30 cellular contexts compared by ENCODE assay signal in the genomic region with DNA sequence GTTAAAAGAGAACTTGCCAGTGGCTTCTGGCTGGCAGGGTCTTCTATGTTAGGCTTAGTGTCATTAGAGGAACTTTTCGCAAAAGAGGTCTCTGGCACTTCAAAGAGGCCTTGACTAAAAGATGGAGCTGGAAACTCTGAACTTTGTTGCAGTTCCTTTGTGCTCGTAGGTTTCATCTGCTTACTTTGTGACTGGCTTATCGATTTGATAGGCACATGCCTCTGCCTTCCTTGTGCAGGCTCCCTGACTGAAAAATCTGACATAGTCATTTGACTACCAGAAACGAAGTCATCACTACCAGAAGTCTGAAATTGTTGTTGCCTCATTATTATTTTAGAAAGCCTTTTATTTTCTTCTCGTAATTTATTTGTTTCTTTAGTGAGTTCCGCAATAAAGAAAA.
"Had no signal": no experiment of that assay in that cellular context is flagged by ENCODE, and none has a peak within 500 bp of the region (broad histone marks: within the 10 kb centered on the region; RNA-seq: fewer than 3 reads in every experiment).

No MANE protein-coding gene starts in this region.

- H3K27ac Mint-ChIP-seq: neural progenitor cell, progenitor cell of endocrine pancreas had no signal

- H3K9me3 Mint-ChIP-seq: central memory CD8-positive, alpha-beta T cell; naive thymus-derived CD4-positive, alpha-beta T cell; neural progenitor cell had no signal

- H3K27ac ChIP-seq: breast epithelium, colonic mucosa, esophagus muscularis mucosa, neural progenitor cell, sigmoid colon, thyroid gland, upper lobe of right lung, WERI-Rb-1 had no signal

- H3K4me1 Mint-ChIP-seq: central memory CD8-positive, alpha-beta T cell; neural progenitor cell had no signal

- DNase-seq: activated CD4-positive, alpha-beta T cell treated with anti-CD3 and anti-CD28 coated beads for 1 hour; activated CD4-positive, alpha-beta T cell treated with anti-CD3 and anti-CD28 coated beads, Interleukin-2, amount 50 U/mL, for 4 hours; activated CD8-positive, alpha-beta memory T cell treated with anti-CD3 and anti-CD28 coated beads for 24 hours; activated CD8-positive, alpha-beta memory T cell treated with anti-CD3 and anti-CD28 coated beads, Interleukin-2, amount 50 U/mL, for 4 hours; activated effector memory CD4-positive, alpha-beta T cell treated with anti-CD3 and anti-CD28 coated beads, Interleukin-2, amount 50 U/mL, for 16 hours; amniotic stem cell; colonic mucosa; hippocampal formation; kidney glomerular epithelial cell; left lung; naive thymus-derived CD4-positive, alpha-beta T cell; retina; sigmoid colon; stimulated activated CD4-positive, alpha-beta T cell treated with anti-CD3 and anti-CD28 coated beads, Interleukin-2, amount 100 ng/mL, for 48 hours; stimulated activated CD8-positive, alpha-beta memory T cell treated with anti-CD3 and anti-CD28 coated beads, Interleukin-4, amount 100 ng/mL, for 48 hours; stimulated activated naive CD4-positive, alpha-beta T cell treated with Interleukin-2 at 50 U/mL for 16 hours; substantia nigra; T-helper 1 cell; thyroid gland; upper lobe of right lung; WERI-Rb-1 had no signal

- H3K36me3 ChIP-seq: breast epithelium, colonic mucosa, WERI-Rb-1 had no signal

- ATAC-seq: left lung; naive thymus-derived CD4-positive, alpha-beta T cell; upper lobe of right lung had no signal

- H3K36me3 Mint-ChIP-seq: activated naive CD8-positive, alpha-beta T cell had no signal

- H3K4me2 ChIP-seq: neural progenitor cell had no signal

- FAIRE-seq: frontal cortex, TTC549 had no signal

- H3K9me3 ChIP-seq: breast epithelium, colonic mucosa, esophagus muscularis mucosa, left lung, sigmoid colon, thyroid gland, upper lobe of right lung had no signal

- H2AFZ ChIP-seq: neural progenitor cell had no signal

- H3K27me3 ChIP-seq: colonic mucosa, esophagus muscularis mucosa, neural progenitor cell, sigmoid colon, thyroid gland, upper lobe of right lung had no signal

- H3K4me3 ChIP-seq: breast epithelium, colonic mucosa, esophagus muscularis mucosa, left lung, lung, neural progenitor cell, sigmoid colon, thyroid gland, upper lobe of right lung had no signal

- H3K4me3 Mint-ChIP-seq: activated naive CD8-positive, alpha-beta T cell; central memory CD8-positive, alpha-beta T cell; naive thymus-derived CD4-positive, alpha-beta T cell; neural progenitor cell had no signal

- H3K9ac ChIP-seq: neural progenitor cell had no signal

- H3K27me3 Mint-ChIP-seq: activated naive CD8-positive, alpha-beta T cell; central memory CD8-positive, alpha-beta T cell; naive thymus-derived CD4-positive, alpha-beta T cell; progenitor cell of endocrine pancreas had no signal

- H3K4me1 ChIP-seq: breast epithelium, colonic mucosa, esophagus muscularis mucosa, left lung, neural progenitor cell, sigmoid colon, thyroid gland, upper lobe of right lung had no signal
